Comparison of ENCODE assay signal across 8 cellular contexts in genomic region chr1:222634180-222635013, GRCh38. TPM values are rescaled to one million over a fixed set of nuclear protein-coding genes. Genes with fewer than 3 reads are reported as not detected.
DNase-seq lines count a peak whose midpoint lies in the region; ATAC-seq and TF ChIP-seq lines count a peak whose summit lies in the region.

No MANE protein-coding gene starts in this region.

- H3K9me3 ChIP-seq in esophagus squamous epithelium (no peaks in the 10 kb centered on the region), aorta (ENCODE audit: control insufficient read depth, low read length) (no peaks in the 10 kb centered on the region)

- no peaks in the 10 kb centered on the region for H3K27me3 Mint-ChIP-seq in activated CD8-positive, alpha-beta memory T cell treated with anti-CD3 and anti-CD28 coated beads, Interleukin-2, amount 10 ng/mL, durations not matched to agents 7 days and 5 days
- peaks cover 3% of the 10 kb centered on the region for H3K27me3 Mint-ChIP-seq in nephron (ENCODE audit: low read depth)

- peaks cover 25% of the 10 kb centered on the region for H3K36me3 Mint-ChIP-seq in activated CD8-positive, alpha-beta memory T cell treated with anti-CD3 and anti-CD28 coated beads, Interleukin-2, amount 10 ng/mL, durations not matched to agents 7 days and 5 days
- peaks cover 71% of the 10 kb centered on the region for H3K36me3 Mint-ChIP-seq in nephron (ENCODE audit: low read depth)

- TF ChIP-seq CTCF in esophagus squamous epithelium (IDR thresholded peaks at IDR 0.05) (peak; percentile 80 to 90 (median 86)), nephron (IDR thresholded peaks at IDR 0.05; ENCODE audit: unreplicated experiment in 3 of 3) (peak; percentile 73 to 85 (median 79))

- H3K36me3 ChIP-seq in esophagus squamous epithelium, result peaks cover 5 to 95% (median 10%) of the 10 kb centered on the region in 3 donors
- peaks cover 0 to 8% of the 10 kb centered on the region in 2 donors for H3K36me3 ChIP-seq in aorta (ENCODE audit: control insufficient read depth in 1 of 2, insufficient read depth in 2 of 2, low read length in 1 of 2)

- no peaks in the 10 kb centered on the region for H3K9me3 Mint-ChIP-seq in activated CD8-positive, alpha-beta memory T cell treated with anti-CD3 and anti-CD28 coated beads, Interleukin-2, amount 10 ng/mL, durations not matched to agents 7 days and 5 days (ENCODE audit: low read depth)
- H3K9me3 Mint-ChIP-seq in nephron, result no peaks in the 10 kb centered on the region

- TF ChIP-seq POLR2A in esophagus squamous epithelium (IDR thresholded peaks at IDR 0.05), result no peak

- H3K4me3 ChIP-seq in esophagus squamous epithelium, result no peak overlapping the region
- H3K4me3 ChIP-seq in aorta (ENCODE audit: low read length in 2 of 2), result no peak overlapping the region

- H3K27ac ChIP-seq in esophagus squamous epithelium (no peak overlapping the region), aorta (ENCODE audit: low read depth in 1 of 2, low read length in 2 of 2) (no peak overlapping the region)

- no peaks in the 10 kb centered on the region for H3K4me1 ChIP-seq in esophagus squamous epithelium
- no peaks in the 10 kb centered on the region for H3K4me1 ChIP-seq in aorta (ENCODE audit: control insufficient read depth in 1 of 2, insufficient read depth in 2 of 2, low read length in 2 of 2)

- WGBS in esophagus squamous epithelium, 2 donors, result 43% methylated on average over 7 of the region's 7 CpGs
- 35 to 40% methylated on average over 7 of the region's 7 CpGs for WGBS in aorta, 2 donors

- intact Hi-C loops in esophagus squamous epithelium (cut with DNase I), result loop anchor here (5.0 kb wide), 1 partner anchor 172 kb away; no protein-coding TSS in a partner anchor
- intact Hi-C loops in aorta (cut with DNase I), result loop anchor here (1.0 to 10.0 kb wide), 3 partner anchors 50 to 170 kb away; partner anchors contain the start of gene TAF1A (in 1 of the 2)

- DNase-seq in DMS153 treated with DMSO at 0.1 percent for 48 hours (lab: John Stamatoyannopoulos, UW; ENCODE audit: unreplicated experiment) (peak; percentile 93), HuH-7 (ENCODE audit: low spot score) (peak; percentile 30), NOMO-1 treated with DMSO at 0.1 percent for 48 hours (lab: John Stamatoyannopoulos, UW; ENCODE audit: unreplicated experiment) (peak; percentile 75), esophagus squamous epithelium (lab: John Stamatoyannopoulos, UW) (no peak), aorta (no peak)
- DNase-seq in activated CD8-positive, alpha-beta memory T cell treated with anti-CD3 and anti-CD28 coated beads, Interleukin-2, amount 10 ng/mL, durations not matched to agents 7 days and 5 days, result peak; percentile 75

- H3K27me3 ChIP-seq in esophagus squamous epithelium (no peaks in the 10 kb centered on the region), aorta (ENCODE audit: control insufficient read depth in 1 of 2, insufficient read depth in 2 of 2, low read length in 1 of 2) (no peaks in the 10 kb centered on the region)

- no peak overlapping the region for H3K4me3 Mint-ChIP-seq in activated CD8-positive, alpha-beta memory T cell treated with anti-CD3 and anti-CD28 coated beads, Interleukin-2, amount 10 ng/mL, durations not matched to agents 7 days and 5 days
- no peak overlapping the region for H3K4me3 Mint-ChIP-seq in nephron

- H3K27ac Mint-ChIP-seq in activated CD8-positive, alpha-beta memory T cell treated with anti-CD3 and anti-CD28 coated beads, Interleukin-2, amount 10 ng/mL, durations not matched to agents 7 days and 5 days, result peak overlapping the region; percentile 21
- H3K27ac Mint-ChIP-seq in nephron, result no peak overlapping the region

- CTCF ChIA-PET in activated CD8-positive, alpha-beta memory T cell treated with anti-CD3 and anti-CD28 coated beads, Interleukin-2, amount 10 ng/mL, durations not matched to agents 7 days and 5 days (lab: Charles Lee), result interaction anchor here (0.7 to 7.0 kb wide), 29 partner anchors 10 to 986 kb away, joined by 3 to 74 read pairs (median 5); partner anchors contain the start of gene TAF1A

- H3K4me1 Mint-ChIP-seq in activated CD8-positive, alpha-beta memory T cell treated with anti-CD3 and anti-CD28 coated beads, Interleukin-2, amount 10 ng/mL, durations not matched to agents 7 days and 5 days, result peaks cover 11% of the 10 kb centered on the region
- no peaks in the 10 kb centered on the region for H3K4me1 Mint-ChIP-seq in nephron

- ATAC-seq in GM21447 (IDR thresholded peaks at IDR 0.05; ENCODE audit: unreplicated experiment) (peak; percentile 88), aorta (ENCODE audit: low FRiP score) (peak; percentile 74)
- peak; percentile 86 for ATAC-seq in activated CD8-positive, alpha-beta memory T cell treated with anti-CD3 and anti-CD28 coated beads, Interleukin-2, amount 10 ng/mL, durations not matched to agents 7 days and 5 days

RNA-seq across cellular contexts. Expression of gene MIA3, which starts 16.5 kb away (rescaled TPM):
- 10 to 100 TPM; 50.0 to 51.8 TPM for total RNA-seq in activated CD8-positive, alpha-beta memory T cell treated with anti-CD3 and anti-CD28 coated beads, Interleukin-2, amount 10 ng/mL, durations not matched to agents 7 days and 5 days
- total RNA-seq in esophagus squamous epithelium (10 to 100 TPM; 17.5 to 40.4 (median 24.0) TPM), aorta (10 to 100 TPM; 55.7 to 67.4 TPM)
- 10 to 100 TPM; 15.7 to 43.3 TPM for polyA plus RNA-seq in aorta

RNA-seq across cellular contexts. Expression of gene TAF1A, which starts 44.7 kb away (rescaled TPM):
- 10 to 100 TPM; 10.5 to 11.8 TPM for total RNA-seq in activated CD8-positive, alpha-beta memory T cell treated with anti-CD3 and anti-CD28 coated beads, Interleukin-2, amount 10 ng/mL, durations not matched to agents 7 days and 5 days
- total RNA-seq in esophagus squamous epithelium (1 to 10 TPM; 2.3 to 7.7 (median 5.2) TPM), aorta (10 to 100 TPM in 1 of 2 donors, 1 to 10 TPM in 1; 5.6 to 12.5 TPM)
- polyA plus RNA-seq in aorta, result 1 to 10 TPM; 3.1 to 7.1 TPM

Comparison
In these comparisons a context has a peak if more than half of its experiments do, and no peak if none do; other contexts are left out.
1. DNase-seq: peak in DMS153 treated with DMSO at 0.1 percent for 48 hours (single experiment), HuH-7 (single experiment), NOMO-1 treated with DMSO at 0.1 percent for 48 hours (single experiment) and activated CD8-positive, alpha-beta memory T cell treated with anti-CD3 and anti-CD28 coated beads, Interleukin-2, amount 10 ng/mL, durations not matched to agents 7 days and 5 days (single experiment); none in esophagus squamous epithelium (single experiment) and aorta (0 of 2).
2. Peak in every context shown above with its lines, with median percentiles within 50 percentile points of each other: ATAC-seq.